8 cellular contexts compared by ENCODE assay signal in genomic region chr15:65189102-65189740, GRCh38. TPM values are rescaled to one million over a fixed set of nuclear protein-coding genes. Genes with fewer than 3 reads are reported as not detected.
DNase-seq lines count a peak whose midpoint lies in the region; ATAC-seq and TF ChIP-seq lines count a peak whose summit lies in the region.

No MANE protein-coding gene starts in this region.

- H2AFZ ChIP-seq in PC-9, result no peak overlapping the region
- H2AFZ ChIP-seq in osteoblast (ENCODE audit: low read length), result no peak overlapping the region

- H3K79me2 ChIP-seq in DOHH2 (ENCODE audit: control insufficient read depth, low read length) (peaks cover 13% of the 10 kb centered on the region), PC-9 (ENCODE audit: low read depth) (peaks cover 7% of the 10 kb centered on the region), osteoblast (ENCODE audit: insufficient read depth, low read length) (peaks cover 9% of the 10 kb centered on the region)

- H3K27ac ChIP-seq in DOHH2 (ENCODE audit: low read depth, low read length), result no peak overlapping the region
- no peak overlapping the region for H3K27ac ChIP-seq in PC-9
- no peak overlapping the region for H3K27ac ChIP-seq in osteoblast (ENCODE audit: low read depth, low read length)

- no peaks in the 10 kb centered on the region for H3K9me2 ChIP-seq in DOHH2 (replicated peaks; ENCODE audit: control insufficient read depth, low read length)
- H3K9me2 ChIP-seq in PC-9 (ENCODE audit: insufficient read depth), result no peaks in the 10 kb centered on the region

- POLR2A ChIA-PET in PC-9 (lab: Charles Lee; ENCODE audit: unreplicated experiment), result interaction anchor here (0.6 to 0.7 kb wide), 2 partner anchors 83 to 653 kb away, joined by 4 to 8 read pairs; no protein-coding TSS in a partner anchor

- H3K4me1 ChIP-seq in DOHH2 (ENCODE audit: control insufficient read depth, low read length) (peaks cover 9% of the 10 kb centered on the region), PC-9 (replicated peaks; ENCODE audit: insufficient read depth) (no peaks in the 10 kb centered on the region), osteoblast (ENCODE audit: insufficient read depth, low read length) (peaks cover 3% of the 10 kb centered on the region)

- peak; percentile 62 for DNase-seq in HT1080 (ENCODE audit: low read depth)
- peak in 1 of 2 experiments; percentile 40 for DNase-seq in PC-9
- peak; percentile 39 to 61 for DNase-seq in dermis microvascular lymphatic vessel endothelial cell (ENCODE audit: low read depth in 2 of 2)
- peak; percentile 82 for DNase-seq in osteoblast (ENCODE audit: insufficient read length, low spot score, missing footprints)
- no peak for DNase-seq in left lobe of liver (ENCODE audit: low spot score)

- H3K27me3 ChIP-seq in DOHH2 (ENCODE audit: control insufficient read depth, low read length) (no peaks in the 10 kb centered on the region), PC-9 (ENCODE audit: insufficient read depth, low read depth) (no peaks in the 10 kb centered on the region), osteoblast (ENCODE audit: insufficient read depth, low read length) (no peaks in the 10 kb centered on the region)

- TF ChIP-seq CTCF in DOHH2 (IDR thresholded peaks at IDR 0.05; ENCODE audit: low read depth, low read length, poor library complexity, severe bottlenecking) (peak; percentile 67), PC-9 (conservative IDR thresholded peaks at IDR 0.05) (peak; percentile 76), osteoblast (IDR thresholded peaks at IDR 0.05; ENCODE audit: extremely low read depth, low read depth, low read length) (peak; percentile 85)

- H3K4me2 ChIP-seq in DOHH2 (ENCODE audit: low read length) (no peak overlapping the region), PC-9 (no peak overlapping the region), osteoblast (ENCODE audit: insufficient read depth, low read length) (no peak overlapping the region)

- intact Hi-C loops in PC-9 (cut with micrococcal nuclease; ENCODE audit: unreplicated experiment), result loop anchor here (1.0 to 10.0 kb wide), 6 partner anchors 82 to 196 kb away; partner anchors contain the start of gene RNU5B-1

- ATAC-seq in GM18907 (IDR thresholded peaks at IDR 0.05; ENCODE audit: unreplicated experiment) (no peak), left lobe of liver (no peak), HG03520 (IDR thresholded peaks at IDR 0.05; ENCODE audit: unreplicated experiment) (no peak)

- H3K4me3 ChIP-seq in DOHH2 (ENCODE audit: low read length) (no peak overlapping the region), PC-9 (no peak overlapping the region), osteoblast (ENCODE audit: insufficient read depth, low read length) (no peak overlapping the region)

- no TSS peak for BruUV-seq in PC-9 (replicated peaks; lab: Mats Ljungman, UMichigan)

- H3K9me3 ChIP-seq in DOHH2 (ENCODE audit: control insufficient read depth, insufficient read depth, low read length), result no peaks in the 10 kb centered on the region
- no peaks in the 10 kb centered on the region for H3K9me3 ChIP-seq in PC-9 (ENCODE audit: insufficient read depth, low read depth)
- H3K9me3 ChIP-seq in osteoblast (ENCODE audit: low read depth, low read length), result no peaks in the 10 kb centered on the region

- H3F3A ChIP-seq in DOHH2 (ENCODE audit: control insufficient read depth, insufficient read depth) (peaks cover 3% of the 10 kb centered on the region; the same call in 1 of the 2 replicates), PC-9 (ENCODE audit: insufficient read depth, low read depth) (peaks cover 5% of the 10 kb centered on the region; the same call in 1 of the 2 replicates)

- CTCF ChIA-PET in PC-9 (lab: Charles Lee), result no interaction called here

- H3K36me3 ChIP-seq in DOHH2 (ENCODE audit: control insufficient read depth, low read length), result peaks cover 9% of the 10 kb centered on the region
- no peaks in the 10 kb centered on the region for H3K36me3 ChIP-seq in PC-9 (ENCODE audit: low read depth)
- no peaks in the 10 kb centered on the region for H3K36me3 ChIP-seq in osteoblast (ENCODE audit: insufficient read depth, low read length)

- H4K20me1 ChIP-seq in DOHH2 (ENCODE audit: control insufficient read depth, insufficient read depth, low read depth, low read length) (no peaks in the 10 kb centered on the region), PC-9 (ENCODE audit: insufficient read depth) (no peaks in the 10 kb centered on the region), osteoblast (ENCODE audit: insufficient read depth, low read length) (peaks cover under 1% of the 10 kb centered on the region)

RNA-seq across cellular contexts. Expression of gene CLPX, which starts 4.1 kb away (rescaled TPM):
- 25.7 and 38.8 TPM in 2 replicates for total RNA-seq in HT1080 (2014; rRNA removed; shearing (Covaris generic))
- 27.4 and 30.7 TPM in 2 replicates for polyA plus RNA-seq in HT1080 (2015; cell fraction: cytosol; rRNA removed)
- polyA plus RNA-seq in HT1080 (2015; cell fraction: nucleus; rRNA removed), result 55.9 and 71.3 TPM in 2 replicates
- total RNA-seq in PC-9 (2021) (41.0 and 44.1 TPM in 2 replicates), dermis microvascular lymphatic vessel endothelial cell (28.6 and 33.5 TPM in 2 replicates), osteoblast (39.5 and 46.7 TPM in 2 replicates), left lobe of liver (76.2 TPM)

RNA-seq across cellular contexts. Expression of gene CILP, which starts 22.1 kb away (rescaled TPM):
- 1.1 and 1.2 TPM in 2 replicates for total RNA-seq in HT1080 (2014; rRNA removed; shearing (Covaris generic))
- polyA plus RNA-seq in HT1080 (2015; cell fraction: cytosol; rRNA removed), result 0.05 and 0.08 TPM in 2 replicates
- 0.12 and 0.19 TPM in 2 replicates for polyA plus RNA-seq in HT1080 (2015; cell fraction: nucleus; rRNA removed)
- 0.07 and 0.08 TPM in 2 replicates for total RNA-seq in PC-9 (2021)
- under 0.01 TPM in 1 of 2 replicates, not detected in the other for total RNA-seq in dermis microvascular lymphatic vessel endothelial cell
- total RNA-seq in osteoblast, result under 0.01 TPM in 2 replicates
- total RNA-seq in left lobe of liver, result 1.3 TPM

RNA-seq across cellular contexts. Expression of gene PDCD7, which starts 55.6 kb away (rescaled TPM):
- total RNA-seq in HT1080 (2014; rRNA removed; shearing (Covaris generic)), result 15.4 and 16.4 TPM in 2 replicates
- polyA plus RNA-seq in HT1080 (2015; cell fraction: cytosol; rRNA removed), result 21.8 and 23.8 TPM in 2 replicates
- polyA plus RNA-seq in HT1080 (2015; cell fraction: nucleus; rRNA removed), result 25.2 and 26.5 TPM in 2 replicates
- total RNA-seq in PC-9 (2021), result 29.1 and 31.4 TPM in 2 replicates
- 9.9 and 13.0 TPM in 2 replicates for total RNA-seq in dermis microvascular lymphatic vessel endothelial cell
- total RNA-seq in osteoblast, result 19.5 and 20.3 TPM in 2 replicates
- 9.7 TPM for total RNA-seq in left lobe of liver
